1 cellular context compared by ENCODE assay signal in the genomic region with DNA sequence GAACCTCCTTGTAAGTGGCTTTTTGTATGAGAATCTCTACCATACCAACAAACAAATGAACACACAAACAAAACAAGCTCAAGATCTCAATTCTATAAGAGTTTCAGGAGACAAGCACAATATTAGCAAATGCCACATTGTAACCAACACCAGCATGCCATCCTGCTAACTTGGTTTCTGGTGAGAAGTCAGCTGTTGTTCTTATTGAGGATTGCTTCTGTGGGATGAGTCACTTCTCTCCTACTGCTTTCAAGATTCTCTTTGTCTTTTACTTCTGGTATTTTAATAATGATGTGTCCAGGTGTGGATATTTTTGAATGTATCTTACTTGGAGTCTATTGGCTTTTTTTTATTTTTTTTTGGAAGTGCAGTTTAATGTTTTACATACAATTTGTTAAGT.
TF ChIP-seq lines count a peak whose summit lies in the region.

No MANE protein-coding gene starts in this region.

TF ChIP-seq in IMR-90, 13 proteins besides CTCF, POLR2A, EP300 and RAD21:
- no peak for TF ChIP-seq CHD1 (IDR thresholded peaks at IDR 0.05; ENCODE audit: low read depth, low read length)
- no peak for TF ChIP-seq MAFK (IDR thresholded peaks at IDR 0.05; ENCODE audit: low read depth, low read length)
- no peak for TF ChIP-seq USF2 (IDR thresholded peaks at IDR 0.05; ENCODE audit: low read depth, low read length)
- no peak for TF ChIP-seq CEBPB (IDR thresholded peaks at IDR 0.05; ENCODE audit: low read depth, low read length)
- TF ChIP-seq SMC3 (IDR thresholded peaks at IDR 0.05; ENCODE audit: low read depth, low read length): no peak
- no peak for TF ChIP-seq ELK1 (IDR thresholded peaks at IDR 0.05; ENCODE audit: borderline replicate concordance, low read depth, low read length)
- TF ChIP-seq FOS (IDR thresholded peaks at IDR 0.05; ENCODE audit: low read depth, low read length): no peak
- no peak for TF ChIP-seq MAZ (IDR thresholded peaks at IDR 0.05; ENCODE audit: borderline replicate concordance, low read depth, low read length)
- no peak for TF ChIP-seq BHLHE40 (IDR thresholded peaks at IDR 0.05; ENCODE audit: low read depth, low read length)
